Comparison of ENCODE assay signal across 17 cellular contexts in the genomic region with DNA sequence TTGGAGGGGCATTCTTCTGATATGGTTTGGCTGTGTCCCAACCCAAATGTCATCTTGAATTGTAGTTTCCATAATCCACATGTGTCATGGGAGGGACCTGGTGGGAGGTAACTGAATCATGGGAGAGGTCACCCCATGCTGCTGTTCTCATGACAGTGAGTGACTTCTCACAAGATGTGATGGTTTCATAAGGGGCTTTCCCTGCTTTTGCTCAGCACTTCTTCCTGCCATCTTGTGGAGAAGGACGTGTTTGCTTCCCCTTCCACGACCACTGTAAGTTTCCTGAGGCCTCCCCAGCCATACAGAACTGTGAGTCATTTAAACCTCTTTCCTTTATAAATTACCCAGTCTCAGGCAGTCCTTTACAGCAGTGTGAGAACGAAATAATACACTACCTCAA.
DNase-seq lines count a peak whose midpoint lies in the region; ATAC-seq and TF ChIP-seq lines count a peak whose summit lies in the region.
"Had no signal": no experiment of that assay in that cellular context is flagged by ENCODE, and none has a peak within 500 bp of the region (broad histone marks: within the 10 kb centered on the region; RNA-seq: fewer than 3 reads in every experiment).

No MANE protein-coding gene starts in this region.

- DNase-seq in activated CD4-positive, CD25-positive, alpha-beta regulatory T cell treated with anti-CD3 and anti-CD28 coated beads, Interleukin-2, amount 50 U/mL, for 72 hours, result no peak
- no peak for DNase-seq in HFFc6
- peak; percentile 16 to 19 for DNase-seq in activated T-cell treated with anti-CD3 and anti-CD28 coated beads, Interleukin-2, amount 50 U/mL, for 72 hours
- DNase-seq in renal cortical epithelial cell (ENCODE audit: low read depth), result peak; percentile 4
- no peak for DNase-seq in SKM-1 (lab: John Stamatoyannopoulos, UW; ENCODE audit: unreplicated experiment)
- no peak for DNase-seq in heart left ventricle
- no peak for DNase-seq in NCI-H2107 (lab: John Stamatoyannopoulos, UW)
- DNase-seq: Calu3, cortex of kidney, H7, left ventricle myocardium superior, natural killer cell, NCI-H1436 treated with DMSO at 0.1 percent for 48 hours, NCI-H446 treated with DMSO at 0.1 percent for 48 hours, retina had no signal

- no peaks in the 10 kb centered on the region for H3K36me3 ChIP-seq in heart left ventricle

- H3K27ac Mint-ChIP-seq in HFFc6, result peak overlapping the region; percentile 87
- H3K27ac Mint-ChIP-seq in activated T-cell treated with anti-CD3 and anti-CD28 coated beads, Interleukin-2, amount 50 U/mL, for 72 hours, result peak overlapping the region; percentile 91
- H3K27ac Mint-ChIP-seq: natural killer cell had no signal

- peaks cover 0 to 8% (median 0%) of the 10 kb centered on the region in 9 donors for H3K27me3 ChIP-seq in heart left ventricle

- H3K9me3 ChIP-seq in heart left ventricle, result no peaks in the 10 kb centered on the region

- 41 to 55% (median 51%) methylated on average over 3 of the region's 3 CpGs for WGBS in heart left ventricle, 4 donors

- no peak overlapping the region for H3K27ac ChIP-seq in heart left ventricle

- H3K9me3 Mint-ChIP-seq in HFFc6, result peaks cover 21% of the 10 kb centered on the region
- H3K9me3 Mint-ChIP-seq in activated T-cell treated with anti-CD3 and anti-CD28 coated beads, Interleukin-2, amount 50 U/mL, for 72 hours, result peaks cover 11 to 12% of the 10 kb centered on the region in 2 donors

- peaks cover 2% of the 10 kb centered on the region; the same call in 1 of the 2 replicates for H3K27me3 Mint-ChIP-seq in HFFc6 (ENCODE audit: insufficient read depth)
- H3K27me3 Mint-ChIP-seq in activated T-cell treated with anti-CD3 and anti-CD28 coated beads, Interleukin-2, amount 50 U/mL, for 72 hours (ENCODE audit: low read depth), result no peaks in the 10 kb centered on the region

- TF ChIP-seq CTCF in HFFc6 (IDR thresholded peaks at IDR 0.05), result no peak
- TF ChIP-seq CTCF in heart left ventricle (IDR thresholded peaks at IDR 0.05), result no peak

- no peak for TF ChIP-seq POLR2A in heart left ventricle (IDR thresholded peaks at IDR 0.05)

- ATAC-seq in activated CD4-positive, CD25-positive, alpha-beta regulatory T cell treated with anti-CD3 and anti-CD28 coated beads, Interleukin-2, amount 50 U/mL, for 24 hours, result peak; percentile 53 to 58
- ATAC-seq in activated T-cell treated with anti-CD3 and anti-CD28 coated beads, Interleukin-2, amount 50 U/mL, for 72 hours (replicated peaks in 1 of 2), result peak; percentile 20 to 44
- no peak for ATAC-seq in heart left ventricle
- ATAC-seq: left ventricle myocardium superior, Panc1 had no signal

- H3K36me3 Mint-ChIP-seq in HFFc6 (ENCODE audit: low read depth), result peaks cover 6% of the 10 kb centered on the region
- peaks cover 13 to 14% of the 10 kb centered on the region in 2 donors for H3K36me3 Mint-ChIP-seq in activated T-cell treated with anti-CD3 and anti-CD28 coated beads, Interleukin-2, amount 50 U/mL, for 72 hours (ENCODE audit: insufficient read depth in 2 of 2)
- H3K36me3 Mint-ChIP-seq: natural killer cell had no signal

- no peaks in the 10 kb centered on the region for H3K4me1 ChIP-seq in heart left ventricle

- H3K4me3 ChIP-seq in heart left ventricle, result no peak overlapping the region

- peaks cover 41% of the 10 kb centered on the region for H3K4me1 Mint-ChIP-seq in HFFc6 (ENCODE audit: low read depth)
- H3K4me1 Mint-ChIP-seq in activated T-cell treated with anti-CD3 and anti-CD28 coated beads, Interleukin-2, amount 50 U/mL, for 72 hours (ENCODE audit: low read depth), result peaks cover 41% of the 10 kb centered on the region

- H3K4me3 Mint-ChIP-seq in HFFc6, result no peak overlapping the region
- peak overlapping the region in 1 of 2 donors; percentile 62 for H3K4me3 Mint-ChIP-seq in activated T-cell treated with anti-CD3 and anti-CD28 coated beads, Interleukin-2, amount 50 U/mL, for 72 hours
- H3K4me3 Mint-ChIP-seq: natural killer cell had no signal

- intact Hi-C loops in heart left ventricle (cut with DNase I), result no loop called here

Comparison
In these comparisons a context has a peak if more than half of its experiments do, and no peak if none do; other contexts are left out.
1. ATAC-seq: peak in activated CD4-positive, CD25-positive, alpha-beta regulatory T cell treated with anti-CD3 and anti-CD28 coated beads, Interleukin-2, amount 50 U/mL, for 24 hours (2 of 2) and activated T-cell treated with anti-CD3 and anti-CD28 coated beads, Interleukin-2, amount 50 U/mL, for 72 hours (2 of 2); none in heart left ventricle (0 of 4).
2. DNase-seq: peak in activated T-cell treated with anti-CD3 and anti-CD28 coated beads, Interleukin-2, amount 50 U/mL, for 72 hours (2 of 2) and renal cortical epithelial cell (single experiment); none in activated CD4-positive, CD25-positive, alpha-beta regulatory T cell treated with anti-CD3 and anti-CD28 coated beads, Interleukin-2, amount 50 U/mL, for 72 hours (single experiment), HFFc6 (single experiment), SKM-1 (single experiment), heart left ventricle (0 of 5) and NCI-H2107 (single experiment).